1 cellular context compared by ENCODE assay signal in the genomic region with DNA sequence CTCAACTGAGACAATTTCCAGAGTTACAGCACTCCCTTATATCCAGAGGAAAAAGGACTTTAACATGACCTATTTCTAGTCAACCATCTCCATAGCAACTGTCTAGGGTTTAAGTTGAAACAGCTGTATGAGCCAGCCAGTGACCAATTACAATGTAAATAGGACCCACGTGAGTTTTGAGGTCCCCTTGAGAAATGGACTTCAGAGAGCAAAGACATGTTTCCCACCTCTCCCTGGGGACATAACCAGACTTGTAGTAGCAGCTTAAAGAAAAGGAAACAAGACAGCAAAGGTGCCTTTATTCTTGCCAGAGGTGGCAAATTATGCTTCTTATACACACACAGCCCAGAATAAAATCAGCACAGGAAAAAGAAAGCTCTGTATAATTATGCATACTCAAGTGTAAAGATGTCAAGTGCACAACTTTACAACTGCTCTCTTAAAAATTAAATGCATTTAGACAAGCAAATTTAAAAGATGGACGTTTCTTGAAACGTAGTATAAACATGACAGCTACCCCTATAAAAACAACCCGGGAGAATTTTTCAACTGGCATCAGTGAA.
TF ChIP-seq lines count a peak whose summit lies in the region.

No MANE protein-coding gene starts in this region.

TF ChIP-seq in GM12878, 131 proteins besides CTCF, POLR2A, EP300 and RAD21 (continued from another document and continues in another):
- TF ChIP-seq, protein P1, sequence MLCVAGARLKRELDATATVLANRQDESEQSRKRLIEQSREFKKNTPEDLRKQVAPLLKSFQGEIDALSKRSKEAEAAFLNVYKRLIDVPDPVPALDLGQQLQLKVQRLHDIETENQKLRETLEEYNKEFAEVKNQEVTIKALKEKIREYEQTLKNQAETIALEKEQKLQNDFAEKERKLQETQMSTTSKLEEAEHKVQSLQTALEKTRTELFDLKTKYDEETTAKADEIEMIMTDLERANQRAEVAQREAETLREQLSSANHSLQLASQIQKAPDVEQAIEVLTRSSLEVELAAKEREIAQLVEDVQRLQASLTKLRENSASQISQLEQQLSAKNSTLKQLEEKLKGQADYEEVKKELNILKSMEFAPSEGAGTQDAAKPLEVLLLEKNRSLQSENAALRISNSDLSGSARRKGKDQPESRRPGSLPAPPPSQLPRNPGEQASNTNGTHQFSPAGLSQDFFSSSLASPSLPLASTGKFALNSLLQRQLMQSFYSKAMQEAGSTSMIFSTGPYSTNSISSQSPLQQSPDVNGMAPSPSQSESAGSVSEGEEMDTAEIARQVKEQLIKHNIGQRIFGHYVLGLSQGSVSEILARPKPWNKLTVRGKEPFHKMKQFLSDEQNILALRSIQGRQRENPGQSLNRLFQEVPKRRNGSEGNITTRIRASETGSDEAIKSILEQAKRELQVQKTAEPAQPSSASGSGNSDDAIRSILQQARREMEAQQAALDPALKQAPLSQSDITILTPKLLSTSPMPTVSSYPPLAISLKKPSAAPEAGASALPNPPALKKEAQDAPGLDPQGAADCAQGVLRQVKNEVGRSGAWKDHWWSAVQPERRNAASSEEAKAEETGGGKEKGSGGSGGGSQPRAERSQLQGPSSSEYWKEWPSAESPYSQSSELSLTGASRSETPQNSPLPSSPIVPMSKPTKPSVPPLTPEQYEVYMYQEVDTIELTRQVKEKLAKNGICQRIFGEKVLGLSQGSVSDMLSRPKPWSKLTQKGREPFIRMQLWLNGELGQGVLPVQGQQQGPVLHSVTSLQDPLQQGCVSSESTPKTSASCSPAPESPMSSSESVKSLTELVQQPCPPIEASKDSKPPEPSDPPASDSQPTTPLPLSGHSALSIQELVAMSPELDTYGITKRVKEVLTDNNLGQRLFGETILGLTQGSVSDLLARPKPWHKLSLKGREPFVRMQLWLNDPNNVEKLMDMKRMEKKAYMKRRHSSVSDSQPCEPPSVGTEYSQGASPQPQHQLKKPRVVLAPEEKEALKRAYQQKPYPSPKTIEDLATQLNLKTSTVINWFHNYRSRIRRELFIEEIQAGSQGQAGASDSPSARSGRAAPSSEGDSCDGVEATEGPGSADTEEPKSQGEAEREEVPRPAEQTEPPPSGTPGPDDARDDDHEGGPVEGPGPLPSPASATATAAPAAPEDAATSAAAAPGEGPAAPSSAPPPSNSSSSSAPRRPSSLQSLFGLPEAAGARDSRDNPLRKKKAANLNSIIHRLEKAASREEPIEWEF (IDR thresholded peaks at IDR 0.05; ENCODE audit: insufficient replicate concordance, low read depth, low read length), result peak; percentile 81
- TF ChIP-seq ZBED1 (IDR thresholded peaks at IDR 0.05; ENCODE audit: borderline replicate concordance) (no peak), TARDBP (IDR thresholded peaks at IDR 0.05; ENCODE audit: borderline replicate concordance) (no peak), NFXL1 (IDR thresholded peaks at IDR 0.05; ENCODE audit: borderline replicate concordance) (no peak), SREBF2 (IDR thresholded peaks at IDR 0.05; ENCODE audit: low read length) (no peak), IKZF2 (IDR thresholded peaks at IDR 0.05) (peak; percentile 82 to 86; a peak in 3 of 4 replicates), RB1 (IDR thresholded peaks at IDR 0.05; ENCODE audit: borderline replicate concordance) (0 out of 2 replicates have a peak, but pooled peaks have one; percentile 67), MXI1 (IDR thresholded peaks at IDR 0.05; ENCODE audit: low read depth, low read length) (peak; percentile 63; the same call in 1 of the 2 replicates), ZNF24 (IDR thresholded peaks at IDR 0.05) (no peak), SP1 (IDR thresholded peaks at IDR 0.05; ENCODE audit: low read depth, low read length) (peak; percentile 55), NR2C2 (IDR thresholded peaks at IDR 0.05; ENCODE audit: borderline replicate concordance, control insufficient read depth, insufficient read length, low read depth) (no peak), NBN (IDR thresholded peaks at IDR 0.05) (no peak), CEBPB (IDR thresholded peaks at IDR 0.05; ENCODE audit: borderline replicate concordance in 1 of 2, low read depth in 2 of 2, low read length in 2 of 2) (no peak), MYC (IDR thresholded peaks at IDR 0.05; ENCODE audit: insufficient read depth, insufficient read length, insufficient replicate concordance, low read length, severe bottlenecking) (no peak), PML (IDR thresholded peaks at IDR 0.05; ENCODE audit: low read length) (0 out of 2 replicates have a peak, but pooled peaks have one; percentile 7), EED (IDR thresholded peaks at IDR 0.05; ENCODE audit: low read depth) (no peak), CBFB (IDR thresholded peaks at IDR 0.05; ENCODE audit: low read depth) (no peak), KDM1A (IDR thresholded peaks at IDR 0.05; ENCODE audit: borderline replicate concordance) (no peak), RUNX3 (IDR thresholded peaks at IDR 0.05; ENCODE audit: low read length) (peak; percentile 67), ZNF274 (IDR thresholded peaks at IDR 0.05; ENCODE audit: insufficient read depth, insufficient read length) (no peak), SPI1 (IDR thresholded peaks at IDR 0.05; ENCODE audit: borderline replicate concordance, insufficient read depth, low read depth, low read length) (no peak), YY1 (IDR thresholded peaks at IDR 0.05; ENCODE audit: low read depth, low read length) (no peak), ZNF207 (IDR thresholded peaks at IDR 0.05; ENCODE audit: borderline replicate concordance) (no peak), CREB1 (IDR thresholded peaks at IDR 0.05; ENCODE audit: low read depth) (no peak), SMAD5 (IDR thresholded peaks at IDR 0.05; ENCODE audit: low read depth) (no peak), SRF (IDR thresholded peaks at IDR 0.05; ENCODE audit: low read depth in 2 of 2, low read length in 2 of 2) (no peak), CHD4 (IDR thresholded peaks at IDR 0.05) (no peak), MTA3 (IDR thresholded peaks at IDR 0.05; ENCODE audit: borderline replicate concordance, low read length) (no peak), IKZF1 (conservative IDR thresholded peaks at IDR 0.05) (peak; percentile 74; the same call in 1 of the 2 replicates), BRCA1 (IDR thresholded peaks at IDR 0.05; ENCODE audit: low read depth, low read length) (no peak), CREM (IDR thresholded peaks at IDR 0.05; ENCODE audit: low read depth) (no peak), YBX1 (IDR thresholded peaks at IDR 0.05) (peak; percentile 71; the same call in 1 of the 2 replicates), FOXK2 (IDR thresholded peaks at IDR 0.05) (peak; percentile 74; the same call in 1 of the 2 replicates), TBL1XR1 (IDR thresholded peaks at IDR 0.05; ENCODE audit: low read depth, low read length) (no peak), WRNIP1 (IDR thresholded peaks at IDR 0.05; ENCODE audit: borderline replicate concordance, low read depth, low read length) (no peak), RFX5 (IDR thresholded peaks at IDR 0.05; ENCODE audit: low read depth, low read length) (no peak), NFYA (IDR thresholded peaks at IDR 0.05; ENCODE audit: borderline replicate concordance, low read depth, low read length) (no peak), KLF5 (IDR thresholded peaks at IDR 0.05; ENCODE audit: partially characterized antibody) (no peak), GABPA (IDR thresholded peaks at IDR 0.05; ENCODE audit: low read depth) (no peak), POU2F2 (IDR thresholded peaks at IDR 0.05; ENCODE audit: borderline replicate concordance, low read depth, low read length) (no peak), HDAC6 (IDR thresholded peaks at IDR 0.05; ENCODE audit: unreplicated experiment) (no peak), BCL11A (IDR thresholded peaks at IDR 0.05; ENCODE audit: low read depth, low read length) (0 out of 2 replicates have a peak, but pooled peaks have one; percentile 19), MYB (IDR thresholded peaks at IDR 0.05; ENCODE audit: borderline replicate concordance, low read depth, low read length) (no peak)
- TF ChIP-seq, protein P2, sequence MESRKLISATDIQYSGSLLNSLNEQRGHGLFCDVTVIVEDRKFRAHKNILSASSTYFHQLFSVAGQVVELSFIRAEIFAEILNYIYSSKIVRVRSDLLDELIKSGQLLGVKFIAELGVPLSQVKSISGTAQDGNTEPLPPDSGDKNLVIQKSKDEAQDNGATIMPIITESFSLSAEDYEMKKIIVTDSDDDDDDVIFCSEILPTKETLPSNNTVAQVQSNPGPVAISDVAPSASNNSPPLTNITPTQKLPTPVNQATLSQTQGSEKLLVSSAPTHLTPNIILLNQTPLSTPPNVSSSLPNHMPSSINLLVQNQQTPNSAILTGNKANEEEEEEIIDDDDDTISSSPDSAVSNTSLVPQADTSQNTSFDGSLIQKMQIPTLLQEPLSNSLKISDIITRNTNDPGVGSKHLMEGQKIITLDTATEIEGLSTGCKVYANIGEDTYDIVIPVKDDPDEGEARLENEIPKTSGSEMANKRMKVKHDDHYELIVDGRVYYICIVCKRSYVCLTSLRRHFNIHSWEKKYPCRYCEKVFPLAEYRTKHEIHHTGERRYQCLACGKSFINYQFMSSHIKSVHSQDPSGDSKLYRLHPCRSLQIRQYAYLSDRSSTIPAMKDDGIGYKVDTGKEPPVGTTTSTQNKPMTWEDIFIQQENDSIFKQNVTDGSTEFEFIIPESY (IDR thresholded peaks at IDR 0.05), result no peak
- TF ChIP-seq, protein P3, sequence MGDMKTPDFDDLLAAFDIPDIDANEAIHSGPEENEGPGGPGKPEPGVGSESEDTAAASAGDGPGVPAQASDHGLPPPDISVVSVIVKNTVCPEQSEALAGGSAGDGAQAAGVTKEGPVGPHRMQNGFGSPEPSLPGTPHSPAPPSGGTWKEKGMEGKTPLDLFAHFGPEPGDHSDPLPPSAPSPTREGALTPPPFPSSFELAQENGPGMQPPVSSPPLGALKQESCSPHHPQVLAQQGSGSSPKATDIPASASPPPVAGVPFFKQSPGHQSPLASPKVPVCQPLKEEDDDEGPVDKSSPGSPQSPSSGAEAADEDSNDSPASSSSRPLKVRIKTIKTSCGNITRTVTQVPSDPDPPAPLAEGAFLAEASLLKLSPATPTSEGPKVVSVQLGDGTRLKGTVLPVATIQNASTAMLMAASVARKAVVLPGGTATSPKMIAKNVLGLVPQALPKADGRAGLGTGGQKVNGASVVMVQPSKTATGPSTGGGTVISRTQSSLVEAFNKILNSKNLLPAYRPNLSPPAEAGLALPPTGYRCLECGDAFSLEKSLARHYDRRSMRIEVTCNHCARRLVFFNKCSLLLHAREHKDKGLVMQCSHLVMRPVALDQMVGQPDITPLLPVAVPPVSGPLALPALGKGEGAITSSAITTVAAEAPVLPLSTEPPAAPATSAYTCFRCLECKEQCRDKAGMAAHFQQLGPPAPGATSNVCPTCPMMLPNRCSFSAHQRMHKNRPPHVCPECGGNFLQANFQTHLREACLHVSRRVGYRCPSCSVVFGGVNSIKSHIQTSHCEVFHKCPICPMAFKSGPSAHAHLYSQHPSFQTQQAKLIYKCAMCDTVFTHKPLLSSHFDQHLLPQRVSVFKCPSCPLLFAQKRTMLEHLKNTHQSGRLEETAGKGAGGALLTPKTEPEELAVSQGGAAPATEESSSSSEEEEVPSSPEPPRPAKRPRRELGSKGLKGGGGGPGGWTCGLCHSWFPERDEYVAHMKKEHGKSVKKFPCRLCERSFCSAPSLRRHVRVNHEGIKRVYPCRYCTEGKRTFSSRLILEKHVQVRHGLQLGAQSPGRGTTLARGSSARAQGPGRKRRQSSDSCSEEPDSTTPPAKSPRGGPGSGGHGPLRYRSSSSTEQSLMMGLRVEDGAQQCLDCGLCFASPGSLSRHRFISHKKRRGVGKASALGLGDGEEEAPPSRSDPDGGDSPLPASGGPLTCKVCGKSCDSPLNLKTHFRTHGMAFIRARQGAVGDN (IDR thresholded peaks at IDR 0.05), result no peak
- TF ChIP-seq, protein P4, sequence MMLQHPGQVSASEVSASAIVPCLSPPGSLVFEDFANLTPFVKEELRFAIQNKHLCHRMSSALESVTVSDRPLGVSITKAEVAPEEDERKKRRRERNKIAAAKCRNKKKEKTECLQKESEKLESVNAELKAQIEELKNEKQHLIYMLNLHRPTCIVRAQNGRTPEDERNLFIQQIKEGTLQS (IDR thresholded peaks at IDR 0.05; ENCODE audit: borderline replicate concordance, extremely low read depth, low read depth, low read length), result no peak
- TF ChIP-seq, protein P5, sequence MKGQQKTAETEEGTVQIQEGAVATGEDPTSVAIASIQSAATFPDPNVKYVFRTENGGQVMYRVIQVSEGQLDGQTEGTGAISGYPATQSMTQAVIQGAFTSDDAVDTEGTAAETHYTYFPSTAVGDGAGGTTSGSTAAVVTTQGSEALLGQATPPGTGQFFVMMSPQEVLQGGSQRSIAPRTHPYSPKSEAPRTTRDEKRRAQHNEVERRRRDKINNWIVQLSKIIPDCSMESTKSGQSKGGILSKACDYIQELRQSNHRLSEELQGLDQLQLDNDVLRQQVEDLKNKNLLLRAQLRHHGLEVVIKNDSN (IDR thresholded peaks at IDR 0.05; ENCODE audit: borderline replicate concordance, extremely low read length, insufficient read depth, low read depth, low read length), result no peak
- TF ChIP-seq, protein P6, sequence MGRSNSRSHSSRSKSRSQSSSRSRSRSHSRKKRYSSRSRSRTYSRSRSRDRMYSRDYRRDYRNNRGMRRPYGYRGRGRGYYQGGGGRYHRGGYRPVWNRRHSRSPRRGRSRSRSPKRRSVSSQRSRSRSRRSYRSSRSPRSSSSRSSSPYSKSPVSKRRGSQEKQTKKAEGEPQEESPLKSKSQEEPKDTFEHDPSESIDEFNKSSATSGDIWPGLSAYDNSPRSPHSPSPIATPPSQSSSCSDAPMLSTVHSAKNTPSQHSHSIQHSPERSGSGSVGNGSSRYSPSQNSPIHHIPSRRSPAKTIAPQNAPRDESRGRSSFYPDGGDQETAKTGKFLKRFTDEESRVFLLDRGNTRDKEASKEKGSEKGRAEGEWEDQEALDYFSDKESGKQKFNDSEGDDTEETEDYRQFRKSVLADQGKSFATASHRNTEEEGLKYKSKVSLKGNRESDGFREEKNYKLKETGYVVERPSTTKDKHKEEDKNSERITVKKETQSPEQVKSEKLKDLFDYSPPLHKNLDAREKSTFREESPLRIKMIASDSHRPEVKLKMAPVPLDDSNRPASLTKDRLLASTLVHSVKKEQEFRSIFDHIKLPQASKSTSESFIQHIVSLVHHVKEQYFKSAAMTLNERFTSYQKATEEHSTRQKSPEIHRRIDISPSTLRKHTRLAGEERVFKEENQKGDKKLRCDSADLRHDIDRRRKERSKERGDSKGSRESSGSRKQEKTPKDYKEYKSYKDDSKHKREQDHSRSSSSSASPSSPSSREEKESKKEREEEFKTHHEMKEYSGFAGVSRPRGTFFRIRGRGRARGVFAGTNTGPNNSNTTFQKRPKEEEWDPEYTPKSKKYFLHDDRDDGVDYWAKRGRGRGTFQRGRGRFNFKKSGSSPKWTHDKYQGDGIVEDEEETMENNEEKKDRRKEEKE (IDR thresholded peaks at IDR 0.05), result no peak
- TF ChIP-seq, protein P7, sequence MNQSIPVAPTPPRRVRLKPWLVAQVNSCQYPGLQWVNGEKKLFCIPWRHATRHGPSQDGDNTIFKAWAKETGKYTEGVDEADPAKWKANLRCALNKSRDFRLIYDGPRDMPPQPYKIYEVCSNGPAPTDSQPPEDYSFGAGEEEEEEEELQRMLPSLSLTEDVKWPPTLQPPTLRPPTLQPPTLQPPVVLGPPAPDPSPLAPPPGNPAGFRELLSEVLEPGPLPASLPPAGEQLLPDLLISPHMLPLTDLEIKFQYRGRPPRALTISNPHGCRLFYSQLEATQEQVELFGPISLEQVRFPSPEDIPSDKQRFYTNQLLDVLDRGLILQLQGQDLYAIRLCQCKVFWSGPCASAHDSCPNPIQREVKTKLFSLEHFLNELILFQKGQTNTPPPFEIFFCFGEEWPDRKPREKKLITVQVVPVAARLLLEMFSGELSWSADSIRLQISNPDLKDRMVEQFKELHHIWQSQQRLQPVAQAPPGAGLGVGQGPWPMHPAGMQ (IDR thresholded peaks at IDR 0.05; ENCODE audit: borderline replicate concordance), result no peak
